1 cellular context compared by ENCODE assay signal in the genomic region with DNA sequence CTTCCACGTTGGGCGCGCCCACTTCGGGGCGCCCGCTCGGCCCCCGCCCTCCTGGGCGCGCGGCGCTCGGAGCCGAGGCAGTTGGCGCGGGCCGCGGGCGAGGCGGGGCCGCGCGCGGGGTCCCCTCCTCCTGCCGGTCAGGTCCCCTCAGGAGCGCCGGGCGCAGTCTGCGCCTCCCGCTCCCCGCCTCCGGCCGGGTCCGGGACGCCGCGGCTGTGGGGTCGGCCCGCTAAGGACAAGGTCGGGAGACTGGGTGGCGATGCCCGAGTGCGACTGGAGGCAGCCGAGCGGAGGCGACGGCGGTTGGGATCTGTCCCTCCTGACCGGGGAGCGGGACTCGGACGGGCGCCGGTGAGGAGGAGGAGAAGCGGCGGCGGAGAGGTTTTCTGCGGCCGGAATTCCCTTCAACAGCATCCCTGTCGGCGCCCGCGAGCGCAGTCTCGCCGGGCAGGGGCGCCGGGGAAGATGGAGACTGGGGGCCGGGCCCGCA.
TF ChIP-seq lines count a peak whose summit lies in the region.

A gene with protein sequence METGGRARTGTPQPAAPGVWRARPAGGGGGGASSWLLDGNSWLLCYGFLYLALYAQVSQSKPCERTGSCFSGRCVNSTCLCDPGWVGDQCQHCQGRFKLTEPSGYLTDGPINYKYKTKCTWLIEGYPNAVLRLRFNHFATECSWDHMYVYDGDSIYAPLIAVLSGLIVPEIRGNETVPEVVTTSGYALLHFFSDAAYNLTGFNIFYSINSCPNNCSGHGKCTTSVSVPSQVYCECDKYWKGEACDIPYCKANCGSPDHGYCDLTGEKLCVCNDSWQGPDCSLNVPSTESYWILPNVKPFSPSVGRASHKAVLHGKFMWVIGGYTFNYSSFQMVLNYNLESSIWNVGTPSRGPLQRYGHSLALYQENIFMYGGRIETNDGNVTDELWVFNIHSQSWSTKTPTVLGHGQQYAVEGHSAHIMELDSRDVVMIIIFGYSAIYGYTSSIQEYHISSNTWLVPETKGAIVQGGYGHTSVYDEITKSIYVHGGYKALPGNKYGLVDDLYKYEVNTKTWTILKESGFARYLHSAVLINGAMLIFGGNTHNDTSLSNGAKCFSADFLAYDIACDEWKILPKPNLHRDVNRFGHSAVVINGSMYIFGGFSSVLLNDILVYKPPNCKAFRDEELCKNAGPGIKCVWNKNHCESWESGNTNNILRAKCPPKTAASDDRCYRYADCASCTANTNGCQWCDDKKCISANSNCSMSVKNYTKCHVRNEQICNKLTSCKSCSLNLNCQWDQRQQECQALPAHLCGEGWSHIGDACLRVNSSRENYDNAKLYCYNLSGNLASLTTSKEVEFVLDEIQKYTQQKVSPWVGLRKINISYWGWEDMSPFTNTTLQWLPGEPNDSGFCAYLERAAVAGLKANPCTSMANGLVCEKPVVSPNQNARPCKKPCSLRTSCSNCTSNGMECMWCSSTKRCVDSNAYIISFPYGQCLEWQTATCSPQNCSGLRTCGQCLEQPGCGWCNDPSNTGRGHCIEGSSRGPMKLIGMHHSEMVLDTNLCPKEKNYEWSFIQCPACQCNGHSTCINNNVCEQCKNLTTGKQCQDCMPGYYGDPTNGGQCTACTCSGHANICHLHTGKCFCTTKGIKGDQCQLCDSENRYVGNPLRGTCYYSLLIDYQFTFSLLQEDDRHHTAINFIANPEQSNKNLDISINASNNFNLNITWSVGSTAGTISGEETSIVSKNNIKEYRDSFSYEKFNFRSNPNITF (N-terminal part only) (plus strand): TSS at position 80 of the 490 bp plus-strand sequence. CDS start 386 bp downstream, at position 466.

TF ChIP-seq in HEK293, 187 proteins besides CTCF, POLR2A, EP300 and RAD21 (continued from another document and continues in another):
- TF ChIP-seq, protein P1, sequence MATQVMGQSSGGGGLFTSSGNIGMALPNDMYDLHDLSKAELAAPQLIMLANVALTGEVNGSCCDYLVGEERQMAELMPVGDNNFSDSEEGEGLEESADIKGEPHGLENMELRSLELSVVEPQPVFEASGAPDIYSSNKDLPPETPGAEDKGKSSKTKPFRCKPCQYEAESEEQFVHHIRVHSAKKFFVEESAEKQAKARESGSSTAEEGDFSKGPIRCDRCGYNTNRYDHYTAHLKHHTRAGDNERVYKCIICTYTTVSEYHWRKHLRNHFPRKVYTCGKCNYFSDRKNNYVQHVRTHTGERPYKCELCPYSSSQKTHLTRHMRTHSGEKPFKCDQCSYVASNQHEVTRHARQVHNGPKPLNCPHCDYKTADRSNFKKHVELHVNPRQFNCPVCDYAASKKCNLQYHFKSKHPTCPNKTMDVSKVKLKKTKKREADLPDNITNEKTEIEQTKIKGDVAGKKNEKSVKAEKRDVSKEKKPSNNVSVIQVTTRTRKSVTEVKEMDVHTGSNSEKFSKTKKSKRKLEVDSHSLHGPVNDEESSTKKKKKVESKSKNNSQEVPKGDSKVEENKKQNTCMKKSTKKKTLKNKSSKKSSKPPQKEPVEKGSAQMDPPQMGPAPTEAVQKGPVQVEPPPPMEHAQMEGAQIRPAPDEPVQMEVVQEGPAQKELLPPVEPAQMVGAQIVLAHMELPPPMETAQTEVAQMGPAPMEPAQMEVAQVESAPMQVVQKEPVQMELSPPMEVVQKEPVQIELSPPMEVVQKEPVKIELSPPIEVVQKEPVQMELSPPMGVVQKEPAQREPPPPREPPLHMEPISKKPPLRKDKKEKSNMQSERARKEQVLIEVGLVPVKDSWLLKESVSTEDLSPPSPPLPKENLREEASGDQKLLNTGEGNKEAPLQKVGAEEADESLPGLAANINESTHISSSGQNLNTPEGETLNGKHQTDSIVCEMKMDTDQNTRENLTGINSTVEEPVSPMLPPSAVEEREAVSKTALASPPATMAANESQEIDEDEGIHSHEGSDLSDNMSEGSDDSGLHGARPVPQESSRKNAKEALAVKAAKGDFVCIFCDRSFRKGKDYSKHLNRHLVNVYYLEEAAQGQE (tag by site-specific recombination; IDR thresholded peaks at IDR 0.05): peak; percentile 54
- TF ChIP-seq ZNF670 (tag by site-specific recombination; IDR thresholded peaks at IDR 0.05; ENCODE audit: low read depth) (no peak), ZFP3 (tag by site-specific recombination; IDR thresholded peaks at IDR 0.05; ENCODE audit: low read depth) (no peak), ZNF600 (tag by site-specific recombination; IDR thresholded peaks at IDR 0.05) (peak; percentile 55; the same call in 1 of the 2 replicates), ZNF621 (tag by site-specific recombination; IDR thresholded peaks at IDR 0.05) (no peak), ZNF146 (tag by site-specific recombination; IDR thresholded peaks at IDR 0.05) (no peak), ZNF560 (tag by site-specific recombination; IDR thresholded peaks at IDR 0.05; ENCODE audit: borderline replicate concordance) (no peak), ZNF658 (tag by site-specific recombination; IDR thresholded peaks at IDR 0.05) (no peak), ZNF510 (tag by site-specific recombination; IDR thresholded peaks at IDR 0.05; ENCODE audit: insufficient replicate concordance) (no peak), ZNF175 (tag by site-specific recombination; IDR thresholded peaks at IDR 0.05) (no peak), ZNF629 (tag by site-specific recombination; IDR thresholded peaks at IDR 0.05) (peak; percentile 22; the same call in 1 of the 2 replicates), ZNF660 (tag by site-specific recombination; IDR thresholded peaks at IDR 0.05) (no peak), KLF9 (tag by site-specific recombination; IDR thresholded peaks at IDR 0.05; ENCODE audit: low read depth) (no peak), ZNF473 (tag by site-specific recombination; IDR thresholded peaks at IDR 0.05) (no peak), OVOL3 (tag by site-specific recombination; IDR thresholded peaks at IDR 0.05) (no peak), ZNF623 (tag by site-specific recombination; IDR thresholded peaks at IDR 0.05) (no peak), ZNF202 (tag by site-specific recombination; IDR thresholded peaks at IDR 0.05; ENCODE audit: borderline replicate concordance) (no peak), ZIC2 (tag by site-specific recombination; IDR thresholded peaks at IDR 0.05) (no peak), ZNF350 (tag by site-specific recombination; IDR thresholded peaks at IDR 0.05) (no peak), PRDM1 (tag by site-specific recombination; IDR thresholded peaks at IDR 0.05) (no peak), ZNF785 (tag by site-specific recombination; IDR thresholded peaks at IDR 0.05) (no peak), ZBTB21 (tag by site-specific recombination; IDR thresholded peaks at IDR 0.05) (no peak), ZNF707 (tag by site-specific recombination; IDR thresholded peaks at IDR 0.05) (no peak), ZBTB8A (tag by site-specific recombination; IDR thresholded peaks at IDR 0.05) (peak; percentile 90)
- TF ChIP-seq, protein P2, sequence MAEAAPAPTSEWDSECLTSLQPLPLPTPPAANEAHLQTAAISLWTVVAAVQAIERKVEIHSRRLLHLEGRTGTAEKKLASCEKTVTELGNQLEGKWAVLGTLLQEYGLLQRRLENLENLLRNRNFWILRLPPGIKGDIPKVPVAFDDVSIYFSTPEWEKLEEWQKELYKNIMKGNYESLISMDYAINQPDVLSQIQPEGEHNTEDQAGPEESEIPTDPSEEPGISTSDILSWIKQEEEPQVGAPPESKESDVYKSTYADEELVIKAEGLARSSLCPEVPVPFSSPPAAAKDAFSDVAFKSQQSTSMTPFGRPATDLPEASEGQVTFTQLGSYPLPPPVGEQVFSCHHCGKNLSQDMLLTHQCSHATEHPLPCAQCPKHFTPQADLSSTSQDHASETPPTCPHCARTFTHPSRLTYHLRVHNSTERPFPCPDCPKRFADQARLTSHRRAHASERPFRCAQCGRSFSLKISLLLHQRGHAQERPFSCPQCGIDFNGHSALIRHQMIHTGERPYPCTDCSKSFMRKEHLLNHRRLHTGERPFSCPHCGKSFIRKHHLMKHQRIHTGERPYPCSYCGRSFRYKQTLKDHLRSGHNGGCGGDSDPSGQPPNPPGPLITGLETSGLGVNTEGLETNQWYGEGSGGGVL (tag by site-specific recombination; IDR thresholded peaks at IDR 0.05): no peak
- TF ChIP-seq, protein P3, sequence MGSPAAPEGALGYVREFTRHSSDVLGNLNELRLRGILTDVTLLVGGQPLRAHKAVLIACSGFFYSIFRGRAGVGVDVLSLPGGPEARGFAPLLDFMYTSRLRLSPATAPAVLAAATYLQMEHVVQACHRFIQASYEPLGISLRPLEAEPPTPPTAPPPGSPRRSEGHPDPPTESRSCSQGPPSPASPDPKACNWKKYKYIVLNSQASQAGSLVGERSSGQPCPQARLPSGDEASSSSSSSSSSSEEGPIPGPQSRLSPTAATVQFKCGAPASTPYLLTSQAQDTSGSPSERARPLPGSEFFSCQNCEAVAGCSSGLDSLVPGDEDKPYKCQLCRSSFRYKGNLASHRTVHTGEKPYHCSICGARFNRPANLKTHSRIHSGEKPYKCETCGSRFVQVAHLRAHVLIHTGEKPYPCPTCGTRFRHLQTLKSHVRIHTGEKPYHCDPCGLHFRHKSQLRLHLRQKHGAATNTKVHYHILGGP (tag by site-specific recombination; IDR thresholded peaks at IDR 0.05): no peak
- TF ChIP-seq, protein P4, sequence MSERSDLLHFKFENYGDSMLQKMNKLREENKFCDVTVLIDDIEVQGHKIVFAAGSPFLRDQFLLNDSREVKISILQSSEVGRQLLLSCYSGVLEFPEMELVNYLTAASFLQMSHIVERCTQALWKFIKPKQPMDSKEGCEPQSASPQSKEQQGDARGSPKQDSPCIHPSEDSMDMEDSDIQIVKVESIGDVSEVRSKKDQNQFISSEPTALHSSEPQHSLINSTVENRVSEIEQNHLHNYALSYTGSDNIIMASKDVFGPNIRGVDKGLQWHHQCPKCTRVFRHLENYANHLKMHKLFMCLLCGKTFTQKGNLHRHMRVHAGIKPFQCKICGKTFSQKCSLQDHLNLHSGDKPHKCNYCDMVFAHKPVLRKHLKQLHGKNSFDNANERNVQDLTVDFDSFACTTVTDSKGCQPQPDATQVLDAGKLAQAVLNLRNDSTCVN (tag by site-specific recombination; optimal IDR thresholded peaks at IDR 0.05): peak; percentile 70
- TF ChIP-seq, protein P5, sequence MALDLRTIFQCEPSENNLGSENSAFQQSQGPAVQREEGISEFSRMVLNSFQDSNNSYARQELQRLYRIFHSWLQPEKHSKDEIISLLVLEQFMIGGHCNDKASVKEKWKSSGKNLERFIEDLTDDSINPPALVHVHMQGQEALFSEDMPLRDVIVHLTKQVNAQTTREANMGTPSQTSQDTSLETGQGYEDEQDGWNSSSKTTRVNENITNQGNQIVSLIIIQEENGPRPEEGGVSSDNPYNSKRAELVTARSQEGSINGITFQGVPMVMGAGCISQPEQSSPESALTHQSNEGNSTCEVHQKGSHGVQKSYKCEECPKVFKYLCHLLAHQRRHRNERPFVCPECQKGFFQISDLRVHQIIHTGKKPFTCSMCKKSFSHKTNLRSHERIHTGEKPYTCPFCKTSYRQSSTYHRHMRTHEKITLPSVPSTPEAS (tag by site-specific recombination; IDR thresholded peaks at IDR 0.05): no peak
- TF ChIP-seq, protein P6, sequence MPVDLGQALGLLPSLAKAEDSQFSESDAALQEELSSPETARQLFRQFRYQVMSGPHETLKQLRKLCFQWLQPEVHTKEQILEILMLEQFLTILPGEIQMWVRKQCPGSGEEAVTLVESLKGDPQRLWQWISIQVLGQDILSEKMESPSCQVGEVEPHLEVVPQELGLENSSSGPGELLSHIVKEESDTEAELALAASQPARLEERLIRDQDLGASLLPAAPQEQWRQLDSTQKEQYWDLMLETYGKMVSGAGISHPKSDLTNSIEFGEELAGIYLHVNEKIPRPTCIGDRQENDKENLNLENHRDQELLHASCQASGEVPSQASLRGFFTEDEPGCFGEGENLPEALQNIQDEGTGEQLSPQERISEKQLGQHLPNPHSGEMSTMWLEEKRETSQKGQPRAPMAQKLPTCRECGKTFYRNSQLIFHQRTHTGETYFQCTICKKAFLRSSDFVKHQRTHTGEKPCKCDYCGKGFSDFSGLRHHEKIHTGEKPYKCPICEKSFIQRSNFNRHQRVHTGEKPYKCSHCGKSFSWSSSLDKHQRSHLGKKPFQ (tag by site-specific recombination; IDR thresholded peaks at IDR 0.05): no peak
- TF ChIP-seq, protein P7, sequence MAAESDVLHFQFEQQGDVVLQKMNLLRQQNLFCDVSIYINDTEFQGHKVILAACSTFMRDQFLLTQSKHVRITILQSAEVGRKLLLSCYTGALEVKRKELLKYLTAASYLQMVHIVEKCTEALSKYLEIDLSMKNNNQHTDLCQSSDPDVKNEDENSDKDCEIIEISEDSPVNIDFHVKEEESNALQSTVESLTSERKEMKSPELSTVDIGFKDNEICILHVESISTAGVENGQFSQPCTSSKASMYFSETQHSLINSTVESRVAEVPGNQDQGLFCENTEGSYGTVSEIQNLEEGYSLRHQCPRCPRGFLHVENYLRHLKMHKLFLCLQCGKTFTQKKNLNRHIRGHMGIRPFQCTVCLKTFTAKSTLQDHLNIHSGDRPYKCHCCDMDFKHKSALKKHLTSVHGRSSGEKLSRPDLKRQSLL (tag by site-specific recombination; IDR thresholded peaks at IDR 0.05): 0 out of 2 replicates have a peak, but pooled peaks have one; percentile 13
- TF ChIP-seq, protein P8, sequence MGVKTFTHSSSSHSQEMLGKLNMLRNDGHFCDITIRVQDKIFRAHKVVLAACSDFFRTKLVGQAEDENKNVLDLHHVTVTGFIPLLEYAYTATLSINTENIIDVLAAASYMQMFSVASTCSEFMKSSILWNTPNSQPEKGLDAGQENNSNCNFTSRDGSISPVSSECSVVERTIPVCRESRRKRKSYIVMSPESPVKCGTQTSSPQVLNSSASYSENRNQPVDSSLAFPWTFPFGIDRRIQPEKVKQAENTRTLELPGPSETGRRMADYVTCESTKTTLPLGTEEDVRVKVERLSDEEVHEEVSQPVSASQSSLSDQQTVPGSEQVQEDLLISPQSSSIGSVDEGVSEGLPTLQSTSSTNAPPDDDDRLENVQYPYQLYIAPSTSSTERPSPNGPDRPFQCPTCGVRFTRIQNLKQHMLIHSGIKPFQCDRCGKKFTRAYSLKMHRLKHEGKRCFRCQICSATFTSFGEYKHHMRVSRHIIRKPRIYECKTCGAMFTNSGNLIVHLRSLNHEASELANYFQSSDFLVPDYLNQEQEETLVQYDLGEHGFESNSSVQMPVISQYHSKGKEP (tag by site-specific recombination; IDR thresholded peaks at IDR 0.05): no peak
- TF ChIP-seq, protein P9, sequence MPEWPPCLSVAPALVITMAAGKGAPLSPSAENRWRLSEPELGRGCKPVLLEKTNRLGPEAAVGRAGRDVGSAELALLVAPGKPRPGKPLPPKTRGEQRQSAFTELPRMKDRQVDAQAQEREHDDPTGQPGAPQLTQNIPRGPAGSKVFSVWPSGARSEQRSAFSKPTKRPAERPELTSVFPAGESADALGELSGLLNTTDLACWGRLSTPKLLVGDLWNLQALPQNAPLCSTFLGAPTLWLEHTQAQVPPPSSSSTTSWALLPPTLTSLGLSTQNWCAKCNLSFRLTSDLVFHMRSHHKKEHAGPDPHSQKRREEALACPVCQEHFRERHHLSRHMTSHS (tag by site-specific recombination; IDR thresholded peaks at IDR 0.05): no peak
- TF ChIP-seq, protein P10, sequence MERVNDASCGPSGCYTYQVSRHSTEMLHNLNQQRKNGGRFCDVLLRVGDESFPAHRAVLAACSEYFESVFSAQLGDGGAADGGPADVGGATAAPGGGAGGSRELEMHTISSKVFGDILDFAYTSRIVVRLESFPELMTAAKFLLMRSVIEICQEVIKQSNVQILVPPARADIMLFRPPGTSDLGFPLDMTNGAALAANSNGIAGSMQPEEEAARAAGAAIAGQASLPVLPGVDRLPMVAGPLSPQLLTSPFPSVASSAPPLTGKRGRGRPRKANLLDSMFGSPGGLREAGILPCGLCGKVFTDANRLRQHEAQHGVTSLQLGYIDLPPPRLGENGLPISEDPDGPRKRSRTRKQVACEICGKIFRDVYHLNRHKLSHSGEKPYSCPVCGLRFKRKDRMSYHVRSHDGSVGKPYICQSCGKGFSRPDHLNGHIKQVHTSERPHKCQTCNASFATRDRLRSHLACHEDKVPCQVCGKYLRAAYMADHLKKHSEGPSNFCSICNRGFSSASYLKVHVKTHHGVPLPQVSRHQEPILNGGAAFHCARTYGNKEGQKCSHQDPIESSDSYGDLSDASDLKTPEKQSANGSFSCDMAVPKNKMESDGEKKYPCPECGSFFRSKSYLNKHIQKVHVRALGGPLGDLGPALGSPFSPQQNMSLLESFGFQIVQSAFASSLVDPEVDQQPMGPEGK (tag by site-specific recombination; IDR thresholded peaks at IDR 0.05): peak; percentile 54; the same call in 1 of the 2 replicates
